ENCODE assay signal across 5 cellular contexts in genomic region chr21:6095304-6095703, GRCh38.
DNase-seq lines count a peak whose midpoint lies in the region; ATAC-seq and TF ChIP-seq lines count a peak whose summit lies in the region.
"Not testable (repeated sequence)": the region's sequence is repeated elsewhere in the genome, so short reads cannot be mapped to it uniquely, and the experiment has no call there.

No MANE protein-coding gene starts in this region.

- WGBS in heart right ventricle, 2 donors = 45 to 56% methylated on average over 1 of the region's 13 CpGs

- H3K36me3 ChIP-seq in heart right ventricle = not testable (repeated sequence)

- H3K4me1 ChIP-seq in heart right ventricle = not testable (repeated sequence)

- not testable (repeated sequence) for H3K27me3 ChIP-seq in heart right ventricle

- not testable (repeated sequence) for TF ChIP-seq CTCF in heart right ventricle (IDR thresholded peaks at IDR 0.05)

- H3K4me3 ChIP-seq in heart right ventricle = not testable (repeated sequence)

- DNase-seq in Right ventricle myocardium inferior (ENCODE audit: missing footprints); heart right ventricle; left ventricle myocardium superior; left colon; sciatic nerve (ENCODE audit: low spot score): not testable (repeated sequence)

- ATAC-seq in Right ventricle myocardium inferior = peak; percentile 30
- peak in 7 of 8 donors; percentile 6 to 66 (median 58) for ATAC-seq in heart right ventricle
- peak; percentile 41 for ATAC-seq in left ventricle myocardium superior
- ATAC-seq in left colon = peak; percentile 43
- ATAC-seq in sciatic nerve = peak; percentile 81

- not testable (repeated sequence) for H3K9me3 ChIP-seq in heart right ventricle

- not testable (repeated sequence) for H3K27ac ChIP-seq in heart right ventricle

- intact Hi-C loops in Right ventricle myocardium inferior (cut with DNase I); heart right ventricle (cut with DNase I); left ventricle myocardium superior (cut with micrococcal nuclease); left colon (cut with DNase I, micrococcal nuclease); sciatic nerve (cut with DNase I): not testable (repeated sequence)

Comparison
In these comparisons a context has a peak if more than half of its experiments do, and no peak if none do; other contexts are left out.
1. ATAC-seq: peak in every context shown above with its lines; median percentile 81 in sciatic nerve; 58 in heart right ventricle; 43 in left colon; 41 in left ventricle myocardium superior; 30 in Right ventricle myocardium inferior.